Comparison of ENCODE assay signal across 8 cellular contexts in genomic region chr7:118104812-118105441, GRCh38.
DNase-seq lines count a peak whose midpoint lies in the region; ATAC-seq, FAIRE-seq and TF ChIP-seq lines count a peak whose summit lies in the region.

No MANE protein-coding gene starts in this region.

- H3K36me3 Mint-ChIP-seq in activated T-helper 2 cell treated with anti-CD3 and anti-CD28 coated beads, Interferon-gamma antibody, Interleukin-2, Interleukin-4, amounts not matched to agents 10 μg/mL and 5 μg/mL and 100 μg/mL, durations not matched to agents 14 hours and 24 hours and 36 hours (ENCODE audit: low read depth) = no peaks in the 10 kb centered on the region

- intact Hi-C loops in activated T-helper 2 cell treated with anti-CD3 and anti-CD28 coated beads, Interferon-gamma antibody, Interleukin-2, Interleukin-4, amounts not matched to agents 10 μg/mL and 5 μg/mL and 100 μg/mL, durations not matched to agents 14 hours and 24 hours and 36 hours (cut with micrococcal nuclease) = loop anchor here (2.0 to 10.0 kb wide), 2 partner anchors 110 to 354 kb away; no protein-coding TSS in a partner anchor

- H3K4me3 Mint-ChIP-seq in activated T-helper 2 cell treated with anti-CD3 and anti-CD28 coated beads, Interferon-gamma antibody, Interleukin-2, Interleukin-4, amounts not matched to agents 10 μg/mL and 5 μg/mL and 100 μg/mL, durations not matched to agents 14 hours and 24 hours and 36 hours (ENCODE audit: low read depth) = no peak overlapping the region

- H3K27me3 ChIP-seq in fibroblast of lung (ENCODE audit: control insufficient read depth, insufficient read depth, low read length) = no peaks in the 10 kb centered on the region

- TF ChIP-seq CTCF in fibroblast of lung (conservative IDR thresholded peaks at IDR 0.05 in 1 of 2, IDR thresholded peaks at IDR 0.05 in 1 of 2; ENCODE audit: low read depth in 1 of 2, low read length in 2 of 2) = peak; percentile 9 to 57

- H3K4me1 Mint-ChIP-seq in activated T-helper 2 cell treated with anti-CD3 and anti-CD28 coated beads, Interferon-gamma antibody, Interleukin-2, Interleukin-4, amounts not matched to agents 10 μg/mL and 5 μg/mL and 100 μg/mL, durations not matched to agents 14 hours and 24 hours and 36 hours (ENCODE audit: low read depth) = peaks cover 2% of the 10 kb centered on the region

- H3K27ac ChIP-seq in fibroblast of lung (ENCODE audit: insufficient read depth, low read length) = no peak overlapping the region

- H3K4me3 ChIP-seq in fibroblast of lung (replicated peaks in 1 of 4; ENCODE audit: control extremely low read depth in 1 of 4, insufficient read depth in 1 of 4, low read depth in 3 of 4, low read length in 4 of 4) = no peak overlapping the region

- H2AFZ ChIP-seq in fibroblast of lung (ENCODE audit: low read length) = no peak overlapping the region

- H3K79me2 ChIP-seq in fibroblast of lung (ENCODE audit: control insufficient read depth, insufficient read depth, low read length) = no peaks in the 10 kb centered on the region

- no peaks in the 10 kb centered on the region for H3K36me3 ChIP-seq in fibroblast of lung (ENCODE audit: control insufficient read depth, insufficient read depth, low read length)

- H3K9ac ChIP-seq in fibroblast of lung (ENCODE audit: insufficient read depth, low read length) = no peak overlapping the region

- H3K27ac Mint-ChIP-seq in activated T-helper 2 cell treated with anti-CD3 and anti-CD28 coated beads, Interferon-gamma antibody, Interleukin-2, Interleukin-4, amounts not matched to agents 10 μg/mL and 5 μg/mL and 100 μg/mL, durations not matched to agents 14 hours and 24 hours and 36 hours = no peak overlapping the region

- peak; percentile 61 for ATAC-seq in HG03460 (IDR thresholded peaks at IDR 0.05; ENCODE audit: unreplicated experiment)
- ATAC-seq in GM21737 (IDR thresholded peaks at IDR 0.05; ENCODE audit: unreplicated experiment) = no peak

- no peak overlapping the region for H3K4me2 ChIP-seq in fibroblast of lung (ENCODE audit: extremely low read depth, insufficient read depth, low read length)

- H3K27me3 Mint-ChIP-seq in activated T-helper 2 cell treated with anti-CD3 and anti-CD28 coated beads, Interferon-gamma antibody, Interleukin-2, Interleukin-4, amounts not matched to agents 10 μg/mL and 5 μg/mL and 100 μg/mL, durations not matched to agents 14 hours and 24 hours and 36 hours (ENCODE audit: low read depth) = no peaks in the 10 kb centered on the region

- H3K4me1 ChIP-seq in fibroblast of lung (ENCODE audit: control insufficient read depth, extremely low read depth, insufficient read depth, low read length) = no peaks in the 10 kb centered on the region

- no peaks in the 10 kb centered on the region for H4K20me1 ChIP-seq in fibroblast of lung (ENCODE audit: control insufficient read depth, extremely low read depth, insufficient read depth, low read length)

- peak; percentile 90 for FAIRE-seq in RCC 7860 (lab: Jason Lieb, UNC)

- H3K9me3 ChIP-seq in fibroblast of lung (ENCODE audit: control insufficient read depth, insufficient read depth, low read depth, low read length) = no peaks in the 10 kb centered on the region

- no peaks in the 10 kb centered on the region for H3K9me3 Mint-ChIP-seq in activated T-helper 2 cell treated with anti-CD3 and anti-CD28 coated beads, Interferon-gamma antibody, Interleukin-2, Interleukin-4, amounts not matched to agents 10 μg/mL and 5 μg/mL and 100 μg/mL, durations not matched to agents 14 hours and 24 hours and 36 hours

- DNase-seq in NOMO-1 treated with DMSO at 0.1 percent for 48 hours (lab: John Stamatoyannopoulos, UW; ENCODE audit: unreplicated experiment) (peak; percentile 1), NOMO-1 treated with dmso at 0.1 percent for 144 hours (lab: John Stamatoyannopoulos, UW; ENCODE audit: unreplicated experiment) (no peak), RCC 7860 (ENCODE audit: low spot score) (peak; percentile 59), fibroblast of lung (ENCODE audit: low read depth in 2 of 2) (peak; percentile 24 to 64), superior temporal gyrus (ENCODE audit: extremely low spot score) (peak; percentile 83)
- DNase-seq in activated T-helper 2 cell treated with anti-CD3 and anti-CD28 coated beads, Interferon-gamma antibody, Interleukin-2, Interleukin-4, amounts not matched to agents 10 μg/mL and 5 μg/mL and 100 μg/mL, durations not matched to agents 14 hours and 24 hours and 36 hours (ENCODE audit: low spot score) = no peak

Comparison
In these comparisons a context has a peak if more than half of its experiments do, and no peak if none do; other contexts are left out.
1. DNase-seq: peak in NOMO-1 treated with DMSO at 0.1 percent for 48 hours (single experiment), RCC 7860 (single experiment), fibroblast of lung (2 of 2) and superior temporal gyrus (single experiment); none in NOMO-1 treated with dmso at 0.1 percent for 144 hours (single experiment) and activated T-helper 2 cell treated with anti-CD3 and anti-CD28 coated beads, Interferon-gamma antibody, Interleukin-2, Interleukin-4, amounts not matched to agents 10 μg/mL and 5 μg/mL and 100 μg/mL, durations not matched to agents 14 hours and 24 hours and 36 hours (single experiment).